ENCODE assay signal across 17 cellular contexts in the genomic region with DNA sequence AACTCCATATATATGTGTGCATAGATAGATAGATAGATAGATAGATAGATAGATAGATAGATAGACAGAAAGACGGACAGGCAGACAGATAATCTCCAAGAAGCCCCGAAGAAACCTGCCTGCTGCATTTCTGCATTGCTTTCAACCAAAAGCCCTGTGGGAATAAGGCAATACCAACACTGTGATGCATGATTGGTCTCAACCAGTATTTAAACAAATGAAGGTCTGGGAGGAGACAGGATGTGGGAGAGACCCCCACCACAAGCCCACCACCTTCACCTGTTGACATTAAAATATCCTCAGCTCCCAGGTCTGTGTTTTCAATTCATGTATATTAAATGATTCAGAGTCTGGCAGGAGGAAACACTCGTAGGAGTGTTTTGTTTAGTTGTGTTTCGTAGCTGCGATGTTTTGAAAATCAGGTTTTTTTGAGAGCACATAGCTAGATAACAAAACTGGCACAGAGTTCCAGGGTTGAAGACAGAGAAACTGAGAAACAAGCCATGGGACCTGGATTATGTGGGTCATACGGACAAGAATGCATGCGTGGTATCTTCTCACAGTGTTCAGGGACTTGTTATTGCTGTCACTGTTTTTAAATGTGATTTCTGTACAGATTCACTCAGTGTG.
A peak's percentile ranks its signal among the peaks of the same experiment; 100 is the strongest.
DNase-seq lines count a peak whose midpoint lies in the region; ATAC-seq and TF ChIP-seq lines count a peak whose summit lies in the region.
"Had no signal": no experiment of that assay in that cellular context is flagged by ENCODE, and none has a peak within 500 bp of the region (broad histone marks: within the 10 kb centered on the region; RNA-seq: fewer than 3 reads in every experiment).

No MANE protein-coding gene starts in this region.

- H2BK15ac ChIP-seq in H9 (ENCODE audit: low read depth, low read length), result no peak overlapping the region

- POLR2A ChIA-PET in PC-9 (lab: Charles Lee; ENCODE audit: unreplicated experiment), result no interaction called here

- H3K4me2 ChIP-seq in H9 (ENCODE audit: insufficient read depth, insufficient read length, low read length), result no peak overlapping the region
- no peak overlapping the region for H3K4me2 ChIP-seq in PC-9

- no peaks in the 10 kb centered on the region for H3K79me1 ChIP-seq in H9 (ENCODE audit: insufficient read depth, low read depth, low read length, poor library complexity, severe bottlenecking)

- H2AFZ ChIP-seq in H9 (ENCODE audit: low read length) (no peak overlapping the region), PC-9 (no peak overlapping the region)

- H3K27ac ChIP-seq in body of pancreas, result peak overlapping the region; percentile 41 to 92 (median 90)
- no peak overlapping the region for H3K27ac ChIP-seq in H9 (ENCODE audit: insufficient read length, low read depth, low read length)
- no peak overlapping the region for H3K27ac ChIP-seq in PC-9
- H3K27ac ChIP-seq: spleen had no signal

- BruUV-seq in Calu3 (replicated peaks; lab: Mats Ljungman, UMichigan), result no TSS peak
- no TSS peak for BruUV-seq in PC-9 (replicated peaks; lab: Mats Ljungman, UMichigan)

- H2BK120ac ChIP-seq in H9 (ENCODE audit: low read depth, low read length, poor library complexity, severe bottlenecking), result no peak overlapping the region

- H3K27me3 ChIP-seq in body of pancreas, result no peaks in the 10 kb centered on the region
- H3K27me3 ChIP-seq in mucosa of stomach (ENCODE audit: control insufficient read depth, insufficient read depth, low read length), result no peaks in the 10 kb centered on the region
- no peaks in the 10 kb centered on the region for H3K27me3 ChIP-seq in H9 (ENCODE audit: insufficient read depth, low read length)
- no peaks in the 10 kb centered on the region for H3K27me3 ChIP-seq in PC-9 (ENCODE audit: insufficient read depth, low read depth)
- H3K27me3 ChIP-seq: spleen had no signal

- CTCF ChIA-PET in Calu3 (lab: Charles Lee) (interaction anchor here (2.7 kb wide), 1 partner anchor 32 kb away, joined by 12 read pairs; no protein-coding TSS in a partner anchor), PC-9 (lab: Charles Lee) (no interaction called here)

- H4K20me1 ChIP-seq in H9 (ENCODE audit: control insufficient read depth, insufficient read depth, insufficient read length) (no peaks in the 10 kb centered on the region), PC-9 (ENCODE audit: insufficient read depth) (no peaks in the 10 kb centered on the region)

- no peak for DNase-seq in Calu3
- no peak for DNase-seq in body of pancreas
- no peak for DNase-seq in stimulated activated CD8-positive, alpha-beta memory T cell treated with anti-CD3 and anti-CD28 coated beads, Interleukin-4, amount 100 ng/mL, for 48 hours
- DNase-seq in H9, result no peak
- no peak for DNase-seq in AG08395 (ENCODE audit: low spot score)
- no peak for DNase-seq in PC-9
- DNase-seq: activated naive CD4-positive, alpha-beta T cell treated with anti-CD3 and anti-CD28 coated beads for 36 hours; left colon; MM.1S; NCI-H2029 treated with DMSO at 0.1 percent for 48 hours; NCI-H69; spleen; stimulated activated naive CD8-positive, alpha-beta T cell treated with anti-CD3 and anti-CD28 coated beads, Interleukin-15, amount 100 ng/mL, for 72 hours had no signal

- H3K9ac ChIP-seq in mucosa of stomach (ENCODE audit: low read length) (peak overlapping the region; percentile 45), H9 (ENCODE audit: extremely low read depth, insufficient read length, low read length) (no peak overlapping the region)

- peaks cover 50% of the 10 kb centered on the region for H3K4me1 ChIP-seq in body of pancreas
- peaks cover 18% of the 10 kb centered on the region for H3K4me1 ChIP-seq in mucosa of stomach (ENCODE audit: control insufficient read depth, insufficient read depth, low read length)
- no peaks in the 10 kb centered on the region for H3K4me1 ChIP-seq in H9 (ENCODE audit: insufficient read depth, low read length)
- peaks cover 19% of the 10 kb centered on the region for H3K4me1 ChIP-seq in PC-9 (replicated peaks; ENCODE audit: insufficient read depth)
- H3K4me1 ChIP-seq: spleen had no signal

- H3K36me3 Mint-ChIP-seq in Calu3 (ENCODE audit: insufficient read depth, unreplicated experiment) (peaks cover 7% of the 10 kb centered on the region), H9 (ENCODE audit: insufficient read depth in 1 of 3, low read depth in 3 of 3) (no peaks in the 10 kb centered on the region; a peak in 1 of 7 replicates)
- H3K36me3 Mint-ChIP-seq: brain had no signal

- ATAC-seq in HG02885 (IDR thresholded peaks at IDR 0.05; ENCODE audit: poor library complexity, unreplicated experiment), result peak; percentile 59
- ATAC-seq in body of pancreas, result peak; percentile 11
- ATAC-seq: stimulated activated naive CD8-positive, alpha-beta T cell treated with anti-CD3 and anti-CD28 coated beads, Interleukin-15, amount 100 ng/mL, for 72 hours; WTC11 had no signal

- H3K9me3 ChIP-seq in body of pancreas (peaks cover 0 to 5% (median 0%) of the 10 kb centered on the region in 3 donors), mucosa of stomach (ENCODE audit: control insufficient read depth, low read length) (no peaks in the 10 kb centered on the region), H9 (ENCODE audit: control insufficient read depth, low read depth, low read length) (peaks cover 5% of the 10 kb centered on the region), PC-9 (ENCODE audit: insufficient read depth, low read depth) (peaks cover 11% of the 10 kb centered on the region)

- no peaks in the 10 kb centered on the region for H3K27me3 Mint-ChIP-seq in Calu3 (ENCODE audit: unreplicated experiment)
- no peaks in the 10 kb centered on the region; the same call in 1 of the 2 replicates for H3K27me3 Mint-ChIP-seq in H9 (ENCODE audit: low read depth)
- H3K27me3 Mint-ChIP-seq: stimulated activated naive CD8-positive, alpha-beta T cell treated with anti-CD3 and anti-CD28 coated beads, Interleukin-15, amount 100 ng/mL, for 72 hours had no signal

- no peak overlapping the region for H4K5ac ChIP-seq in H9 (ENCODE audit: insufficient read length, low read depth, low read length)

- intact Hi-C loops in Calu3 (cut with micrococcal nuclease; ENCODE audit: unreplicated experiment) (loop anchor here (2.0 kb wide), 1 partner anchor 59 kb away; no protein-coding TSS in a partner anchor), body of pancreas (cut with DNase I) (no loop called here), PC-9 (cut with micrococcal nuclease; ENCODE audit: unreplicated experiment) (loop anchor here (2.0 kb wide), 1 partner anchor 107 kb away; no protein-coding TSS in a partner anchor)

- no peak overlapping the region for H3K18ac ChIP-seq in H9 (ENCODE audit: insufficient read length, low read depth, low read length)

- H4K91ac ChIP-seq in H9 (ENCODE audit: insufficient read length, low read depth, low read length), result no peak overlapping the region

- no peaks in the 10 kb centered on the region for H3K9me2 ChIP-seq in PC-9 (ENCODE audit: insufficient read depth)

- H4K8ac ChIP-seq in H9 (replicated peaks; ENCODE audit: insufficient read length, low read depth, low read length), result no peak overlapping the region

- H2AK5ac ChIP-seq in H9 (ENCODE audit: insufficient read length, low read length), result no peak overlapping the region

- H3K4ac ChIP-seq in H9 (ENCODE audit: low read depth, low read length), result no peak overlapping the region

- peaks cover 16% of the 10 kb centered on the region; the same call in 1 of the 2 replicates for H3F3A ChIP-seq in PC-9 (ENCODE audit: insufficient read depth, low read depth)

- H3K36me3 ChIP-seq in body of pancreas (replicated peaks in 1 of 2; ENCODE audit: insufficient read depth in 1 of 2, low read depth in 2 of 2) (no peaks in the 10 kb centered on the region), mucosa of stomach (ENCODE audit: control insufficient read depth, insufficient read depth, low read length) (no peaks in the 10 kb centered on the region), PC-9 (ENCODE audit: low read depth) (no peaks in the 10 kb centered on the region)
- H3K36me3 ChIP-seq: spleen had no signal

- no peak overlapping the region for H3K14ac ChIP-seq in H9 (ENCODE audit: insufficient read depth, low read length)

- H3K27ac Mint-ChIP-seq in Calu3 (ENCODE audit: unreplicated experiment), result peak overlapping the region; percentile 77
- H3K27ac Mint-ChIP-seq in H9, result no peak overlapping the region
- H3K27ac Mint-ChIP-seq: activated naive CD4-positive, alpha-beta T cell treated with anti-CD3 and anti-CD28 coated beads for 36 hours; brain; WTC11 had no signal

- no peak overlapping the region for H3K23ac ChIP-seq in H9 (ENCODE audit: insufficient read length, low read depth, low read length)

- 27 to 39% methylated on average over 7 of the region's 7 CpGs for WGBS in body of pancreas, 2 donors
- no CpG with 5 or more reads among the region's 7 CpGs for WGBS in H9 (ENCODE audit: extremely low coverage, insufficient read length, low lambda C conversion rate)

- no peak overlapping the region for H3K56ac ChIP-seq in H9 (ENCODE audit: insufficient read length, low read depth, low read length)

- TF ChIP-seq CTCF in Calu3 (IDR thresholded peaks at IDR 0.05; ENCODE audit: unreplicated experiment), result no peak
- TF ChIP-seq CTCF in body of pancreas (IDR thresholded peaks at IDR 0.05), result no peak
- TF ChIP-seq CTCF in H9 (conservative IDR thresholded peaks at IDR 0.05), result no peak
- TF ChIP-seq CTCF in PC-9 (conservative IDR thresholded peaks at IDR 0.05), result no peak

- H2BK5ac ChIP-seq in H9 (ENCODE audit: insufficient read length, low read length), result no peak overlapping the region

- no peak overlapping the region for H2BK20ac ChIP-seq in H9 (ENCODE audit: low read depth, low read length, poor library complexity, severe bottlenecking)

- no peaks in the 10 kb centered on the region for H3K79me2 ChIP-seq in H9 (ENCODE audit: insufficient read depth, low read length)
- H3K79me2 ChIP-seq in PC-9 (ENCODE audit: low read depth), result no peaks in the 10 kb centered on the region

- H3K9me3 Mint-ChIP-seq in Calu3 (ENCODE audit: low read depth, unreplicated experiment) (peaks cover 3% of the 10 kb centered on the region), H9 (peaks cover 0 to 3% of the 10 kb centered on the region in 2 experiments; a peak in 3 of 5 replicates)
- H3K9me3 Mint-ChIP-seq: stimulated activated naive CD8-positive, alpha-beta T cell treated with anti-CD3 and anti-CD28 coated beads, Interleukin-15, amount 100 ng/mL, for 72 hours had no signal

- peaks cover 62% of the 10 kb centered on the region for H3K4me1 Mint-ChIP-seq in Calu3 (ENCODE audit: low read depth, unreplicated experiment)
- H3K4me1 Mint-ChIP-seq in H9, result peaks cover 1 to 3% of the 10 kb centered on the region in 2 experiments; a peak in 2 of 4 replicates
- H3K4me1 Mint-ChIP-seq: brain had no signal

- no peak overlapping the region for H2BK12ac ChIP-seq in H9 (ENCODE audit: insufficient read length, low read depth, low read length)

- H3K4me3 ChIP-seq in body of pancreas, result no peak overlapping the region
- no peak overlapping the region for H3K4me3 ChIP-seq in mucosa of stomach (ENCODE audit: low read length)
- no peak overlapping the region for H3K4me3 ChIP-seq in PC-9
- H3K4me3 ChIP-seq: spleen had no signal

- no peak for TF ChIP-seq POLR2A in body of pancreas (IDR thresholded peaks at IDR 0.05)

- H3K4me3 Mint-ChIP-seq in Calu3 (ENCODE audit: low read depth, unreplicated experiment) (peak overlapping the region; percentile 13), H9 (no peak overlapping the region)
- H3K4me3 Mint-ChIP-seq: activated naive CD4-positive, alpha-beta T cell treated with anti-CD3 and anti-CD28 coated beads for 36 hours; brain; stimulated activated naive CD8-positive, alpha-beta T cell treated with anti-CD3 and anti-CD28 coated beads, Interleukin-15, amount 100 ng/mL, for 72 hours; WTC11 had no signal

- H3K23me2 ChIP-seq in H9 (ENCODE audit: insufficient read length, low read depth, low read length, poor library complexity, severe bottlenecking), result no peaks in the 10 kb centered on the region

- H3T11ph ChIP-seq in H9 (ENCODE audit: low read length), result no peak overlapping the region

Comparison
In these comparisons a context has a peak if more than half of its experiments do, and no peak if none do; other contexts are left out.
1. H3K27ac ChIP-seq: peak in body of pancreas (4 of 4); none in H9 (single experiment) and PC-9 (single experiment).